8 cellular contexts compared by ENCODE assay signal in the genomic region with DNA sequence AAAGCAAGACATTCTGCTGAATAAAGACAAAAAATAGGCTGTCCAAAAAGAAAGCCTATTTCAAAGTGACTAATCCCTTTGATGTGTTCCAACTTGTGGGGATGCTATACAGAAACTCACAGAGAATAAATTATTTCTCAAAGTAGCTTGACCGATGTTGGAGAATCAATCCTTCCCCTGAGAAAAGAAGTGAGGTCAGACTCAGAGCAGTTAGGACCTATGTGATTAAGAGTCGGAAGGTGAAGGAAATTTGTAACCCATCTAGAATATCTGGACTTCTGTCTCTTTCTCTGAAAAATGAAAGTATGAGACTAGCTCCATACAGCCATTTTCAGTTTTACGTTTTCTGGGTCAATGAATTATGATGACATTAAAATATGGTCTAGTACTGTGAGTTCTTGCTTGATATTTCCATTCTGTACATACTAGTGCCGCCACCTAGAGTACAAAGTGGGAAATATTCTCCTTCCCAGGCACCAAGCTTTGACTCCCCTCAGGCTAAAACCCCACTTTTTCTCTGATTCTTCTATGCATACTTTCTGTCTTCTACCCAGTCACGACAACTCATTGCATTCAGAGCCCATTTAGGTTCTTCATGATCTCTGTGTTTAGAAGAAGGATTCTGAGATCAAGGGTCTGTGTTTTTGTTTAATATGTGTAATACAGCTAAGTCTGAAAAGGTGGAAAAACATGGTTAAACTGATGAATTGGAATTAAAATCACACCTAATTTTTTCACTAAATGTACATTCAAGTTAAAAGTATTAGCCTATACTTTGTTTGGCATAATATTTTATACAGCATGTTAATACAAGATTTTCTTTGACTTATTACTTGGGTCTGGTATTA. TPM values are rescaled to one million over a fixed set of nuclear protein-coding genes. Genes with fewer than 3 reads are reported as not detected.
A peak's percentile ranks its signal among the peaks of the same experiment; 100 is the strongest.
DNase-seq lines count a peak whose midpoint lies in the region; ATAC-seq, FAIRE-seq and TF ChIP-seq lines count a peak whose summit lies in the region.

No MANE protein-coding gene starts in this region.

- H3K27me3 ChIP-seq in SU-DHL-6 (ENCODE audit: low read length) (no peaks in the 10 kb centered on the region), psoas muscle (ENCODE audit: insufficient read depth in 3 of 3, low read length in 2 of 3) (no peaks in the 10 kb centered on the region)

- 24 to 29% (median 26%) methylated on average over 5 of the region's 5 CpGs for WGBS in psoas muscle, 3 donors

- no peaks in the 10 kb centered on the region for H3F3A ChIP-seq in SU-DHL-6 (ENCODE audit: insufficient read depth)

- H3K9ac ChIP-seq in SU-DHL-6 (ENCODE audit: low read length), result no peak overlapping the region

- DNase-seq in AG09319 (ENCODE audit: extremely low read depth, low read depth), result peak; percentile 38
- peak; percentile 52 for DNase-seq in MV-4-11 (lab: John Stamatoyannopoulos, UW)
- peak in 1 of 2 donors; percentile 31 for DNase-seq in frontal cortex (ENCODE audit: low spot score in 2 of 2)
- DNase-seq in psoas muscle, result no peak
- no peak for DNase-seq in central memory CD4-positive, alpha-beta T cell

- peak; percentile 13 for FAIRE-seq in frontal cortex (lab: Jason Lieb, UNC)

- no peak for TF ChIP-seq POLR2A in GM18505 (IDR thresholded peaks at IDR 0.05; ENCODE audit: borderline replicate concordance, extremely low read depth, insufficient read depth, insufficient read length)

- H3K9me3 ChIP-seq in SU-DHL-6 (ENCODE audit: insufficient read depth, low read length) (no peaks in the 10 kb centered on the region), psoas muscle (no peaks in the 10 kb centered on the region)

- intact Hi-C loops in psoas muscle (cut with DNase I), result loop anchor here in 1 of 2 donors (1.0 to 5.0 kb wide), 2 partner anchors 290 to 390 kb away; no protein-coding TSS in a partner anchor

- H3K27ac ChIP-seq in SU-DHL-6 (ENCODE audit: low read depth, low read length), result no peak overlapping the region
- H3K27ac ChIP-seq in psoas muscle, result no peak overlapping the region

- H3K4me3 ChIP-seq in SU-DHL-6 (ENCODE audit: insufficient read depth, low read length, poor library complexity, severe bottlenecking), result no peak overlapping the region
- no peak overlapping the region for H3K4me3 ChIP-seq in psoas muscle

- H3K79me2 ChIP-seq in SU-DHL-6 (ENCODE audit: insufficient read depth, low read length), result no peaks in the 10 kb centered on the region

- TF ChIP-seq CTCF in AG09319 (IDR thresholded peaks at IDR 0.05; ENCODE audit: low read depth, low read length) (peak; percentile 76), SU-DHL-6 (IDR thresholded peaks at IDR 0.05; ENCODE audit: insufficient read depth, low read length, poor library complexity, severe bottlenecking) (peak; percentile 42), psoas muscle (IDR thresholded peaks at IDR 0.05) (peak; percentile 60)

- H3K36me3 ChIP-seq in SU-DHL-6 (ENCODE audit: low read length) (no peaks in the 10 kb centered on the region), psoas muscle (ENCODE audit: insufficient read depth in 1 of 2, low read depth in 1 of 2) (no peaks in the 10 kb centered on the region)

- no peak overlapping the region for H2AFZ ChIP-seq in SU-DHL-6 (ENCODE audit: low read depth, low read length, severe bottlenecking)

- H4K20me1 ChIP-seq in SU-DHL-6 (ENCODE audit: low read depth, low read length), result no peaks in the 10 kb centered on the region

- H3K4me1 ChIP-seq in psoas muscle, result no peaks in the 10 kb centered on the region

- no peaks in the 10 kb centered on the region for H3K9me2 ChIP-seq in SU-DHL-6 (replicated peaks; ENCODE audit: insufficient read depth, low read length)

- H3K4me2 ChIP-seq in SU-DHL-6 (ENCODE audit: low read depth, low read length, poor library complexity, severe bottlenecking), result no peak overlapping the region

- ATAC-seq in GM18505 (IDR thresholded peaks at IDR 0.05; ENCODE audit: unreplicated experiment) (peak; percentile 94), HG02763 (IDR thresholded peaks at IDR 0.05; ENCODE audit: unreplicated experiment) (peak; percentile 96), psoas muscle (peak; percentile 42 to 79 (median 70))

RNA-seq across cellular contexts. Expression of a gene that starts 6.9 kb away (rescaled TPM):
- total RNA-seq in frontal cortex (6.5 TPM), psoas muscle (not detected)
- under 1 TPM; 0.05 to 0.15 (median 0.05) TPM for polyA plus RNA-seq in psoas muscle

RNA-seq across cellular contexts. Expression of a gene that starts 30.9 kb away (rescaled TPM):
- total RNA-seq in frontal cortex, result 0.41 TPM
- 1 to 10 TPM; 1.5 to 4.1 (median 2.2) TPM for total RNA-seq in psoas muscle
- 1 to 10 TPM in 1 of 3 donors, under 1 TPM in 2; 0.34 to 1.4 (median 0.53) TPM for polyA plus RNA-seq in psoas muscle

Comparison
In these comparisons a context has a peak if more than half of its experiments do, and no peak if none do; other contexts are left out.
1. DNase-seq: peak in AG09319 (single experiment) and MV-4-11 (single experiment); none in psoas muscle (0 of 2) and central memory CD4-positive, alpha-beta T cell (single experiment).
2. Peak in every context shown above with its lines, with median percentiles within 50 percentile points of each other: CTCF ChIP-seq and ATAC-seq.